ENCODE assay signal across 12 cellular contexts in genomic region chr15:39788108-39788507, GRCh38. TPM values are rescaled to one million over a fixed set of nuclear protein-coding genes. Genes with fewer than 3 reads are reported as not detected.
DNase-seq lines count a peak whose midpoint lies in the region; ATAC-seq and TF ChIP-seq lines count a peak whose summit lies in the region.
"Had no signal": no experiment of that assay in that cellular context is flagged by ENCODE, and none has a peak within 500 bp of the region (broad histone marks: within the 10 kb centered on the region; RNA-seq: fewer than 3 reads in every experiment).

No MANE protein-coding gene starts in this region.

- in situ Hi-C loops in GM13976 (cut with MboI; ENCODE audit: low sequenced_read_pairs, unreplicated experiment) = loop anchor here (25.0 kb wide), 1 partner anchor 474 kb away; no protein-coding TSS in a partner anchor

- no peak for ATAC-seq in GM19395 (IDR thresholded peaks at IDR 0.05; ENCODE audit: unreplicated experiment)
- ATAC-seq: HCT116 had no signal

- no peak for TF ChIP-seq CTCF in GM13976 (IDR thresholded peaks at IDR 0.05; ENCODE audit: borderline replicate concordance, control extremely low read depth, extremely low read depth, insufficient read depth, missing control alignments)

- DNase-seq in A172 (ENCODE audit: low spot score) = peak; percentile 6
- peak; percentile 35 for DNase-seq in GM13976 (ENCODE audit: low spot score)
- peak; percentile 62 for DNase-seq in M059J (ENCODE audit: low read depth)
- DNase-seq in fibroblast of peridontal ligament (ENCODE audit: extremely low read depth) = peak; percentile 48
- DNase-seq in NCI-H748 treated with DMSO at 0.1 percent for 48 hours (lab: John Stamatoyannopoulos, UW) = no peak
- no peak for DNase-seq in stimulated activated CD8-positive, alpha-beta memory T cell treated with anti-CD3 and anti-CD28 coated beads, Interleukin-4, amount 100 ng/mL, for 48 hours
- DNase-seq in effector CD8-positive, alpha-beta T cell (lab: John Stamatoyannopoulos, UW) = no peak
- DNase-seq: CD8-positive, alpha-beta memory T cell; NCI-H446; SHP77 had no signal

RNA-seq across cellular contexts. Expression of gene FSIP1, which starts 5.5 kb away (rescaled TPM):
- 0.41 and 0.86 TPM in 2 replicates for total RNA-seq in A172 (2014; rRNA removed; shearing (Covaris generic))
- total RNA-seq in M059J (2014; rRNA removed; shearing (Covaris generic)) = 0.64 and 0.76 TPM in 2 replicates

Comparison
In these comparisons a context has a peak if more than half of its experiments do, and no peak if none do; other contexts are left out.
1. DNase-seq: peak in A172 (single experiment), GM13976 (single experiment), M059J (single experiment) and fibroblast of peridontal ligament (single experiment); none in NCI-H748 treated with DMSO at 0.1 percent for 48 hours (single experiment), stimulated activated CD8-positive, alpha-beta memory T cell treated with anti-CD3 and anti-CD28 coated beads, Interleukin-4, amount 100 ng/mL, for 48 hours (single experiment) and effector CD8-positive, alpha-beta T cell (single experiment).